In genomic region chr5:14778789-14779070, GRCh38 we compare ENCODE assay signal across 39 cellular contexts.
A peak's percentile ranks its signal among the peaks of the same experiment; 100 is the strongest.
DNase-seq lines count a peak whose midpoint lies in the region; ATAC-seq and TF ChIP-seq lines count a peak whose summit lies in the region.
"Had no signal": no experiment of that assay in that cellular context is flagged by ENCODE, and none has a peak within 500 bp of the region (broad histone marks: within the 10 kb centered on the region; RNA-seq: fewer than 3 reads in every experiment).

No MANE protein-coding gene starts in this region.

- in situ Hi-C loops in transverse colon (cut with MboI; ENCODE audit: low pct_ligation_motif_present in 1 of 4, low pct_unique_long_range_greater_than_20kb in 1 of 4, low sequenced_read_pairs in 3 of 4): no loop called here

- no peaks in the 10 kb centered on the region for H3K9me3 Mint-ChIP-seq in activated naive CD4-positive, alpha-beta T cell treated with anti-CD3 and anti-CD28 coated beads, Interleukin-2, amount 50 U/mL, for 72 hours
- H3K9me3 Mint-ChIP-seq in endodermal cell (peaks cover 1% of the 10 kb centered on the region), neural progenitor cell (peaks cover 7% of the 10 kb centered on the region)
- no peaks in the 10 kb centered on the region for H3K9me3 Mint-ChIP-seq in activated CD4-positive, alpha-beta T cell treated with anti-CD3 and anti-CD28 coated beads for 36 hours (ENCODE audit: low read depth)
- H3K9me3 Mint-ChIP-seq: CD4-positive, alpha-beta memory T cell; natural killer cell treated with Interleukin-12 subunit alpha and Interleukin-12 subunit beta and Interleukin-15 and Interleukin-18, amount 100 ng/mL, for 72 hours had no signal

- H3K27me3 ChIP-seq in H7 (ENCODE audit: control insufficient read depth, insufficient read depth, low read length) (no peaks in the 10 kb centered on the region), endodermal cell (ENCODE audit: control insufficient read depth, insufficient read depth, low read length, poor library complexity, severe bottlenecking) (no peaks in the 10 kb centered on the region), neural progenitor cell (no peaks in the 10 kb centered on the region), transverse colon (no peaks in the 10 kb centered on the region)
- H3K27me3 ChIP-seq: ascending aorta, cardiac muscle cell, MG63, vagina had no signal

- peak overlapping the region; percentile 38 for H2AFZ ChIP-seq in neural progenitor cell (replicated peaks)

- no peak for ATAC-seq in activated naive CD4-positive, alpha-beta T cell treated with anti-CD3 and anti-CD28 coated beads, Interleukin-2, amount 50 U/mL, for 72 hours
- no peak for ATAC-seq in GM21737 (IDR thresholded peaks at IDR 0.05; ENCODE audit: unreplicated experiment)
- no peak for ATAC-seq in activated CD4-positive, alpha-beta T cell treated with anti-CD3 and anti-CD28 coated beads for 36 hours
- ATAC-seq: activated CD8-positive, alpha-beta T cell treated with anti-CD3 and anti-CD28 coated beads, Interleukin-2, amount 10 ng/mL, durations not matched to agents 7 days and 5 days; mucosa of descending colon; natural killer cell treated with Interleukin-12 subunit alpha and Interleukin-12 subunit beta and Interleukin-15 and Interleukin-18, amount 100 ng/mL, for 72 hours; Panc1; stimulated activated naive CD8-positive, alpha-beta T cell treated with anti-CD3 and anti-CD28 coated beads, Interleukin-15, Interleukin-2, amounts not matched to agents 100 U/mL and 50 U/mL, for 24 hours had no signal

- H3K9ac ChIP-seq in endodermal cell (ENCODE audit: extremely low read depth, low read length, poor library complexity, severe bottlenecking) (no peak overlapping the region), neural progenitor cell (no peak overlapping the region)

- H3K4me2 ChIP-seq in neural progenitor cell: no peak overlapping the region
- H3K4me2 ChIP-seq: A549 had no signal

- H3K36me3 ChIP-seq in H7 (replicated peaks; ENCODE audit: control insufficient read depth, insufficient read depth, low read length) (no peaks in the 10 kb centered on the region), endodermal cell (ENCODE audit: control insufficient read depth, insufficient read depth, low read length) (no peaks in the 10 kb centered on the region), neural progenitor cell (no peaks in the 10 kb centered on the region), transverse colon (no peaks in the 10 kb centered on the region)
- H3K36me3 ChIP-seq: ascending aorta, cardiac muscle cell, HAP-1, MG63, thoracic aorta, vagina had no signal

- CTCF ChIA-PET in activated CD4-positive, alpha-beta T cell treated with anti-CD3 and anti-CD28 coated beads for 36 hours (lab: Charles Lee): interaction anchor here (0.7 kb wide), 1 partner anchor 22 kb away, joined by 3 read pairs; no protein-coding TSS in a partner anchor

- H3K4me1 Mint-ChIP-seq in endodermal cell (peaks cover 28% of the 10 kb centered on the region), neural progenitor cell (peaks cover 15% of the 10 kb centered on the region)
- H3K4me1 Mint-ChIP-seq in activated CD4-positive, alpha-beta T cell treated with anti-CD3 and anti-CD28 coated beads for 36 hours: peaks cover 40% of the 10 kb centered on the region

- no peak for TF ChIP-seq EP300 in transverse colon (IDR thresholded peaks at IDR 0.05; ENCODE audit: low read depth)

- H3K4me3 Mint-ChIP-seq in endodermal cell (no peak overlapping the region), neural progenitor cell (no peak overlapping the region)
- H3K4me3 Mint-ChIP-seq in activated CD4-positive, alpha-beta T cell treated with anti-CD3 and anti-CD28 coated beads for 36 hours: no peak overlapping the region
- H3K4me3 Mint-ChIP-seq: activated CD8-positive, alpha-beta T cell treated with anti-CD3 and anti-CD28 coated beads, Interleukin-2, amount 10 ng/mL, durations not matched to agents 7 days and 5 days; activated naive CD8-positive, alpha-beta T cell; CD4-positive, alpha-beta memory T cell; natural killer cell treated with Interleukin-12 subunit alpha and Interleukin-12 subunit beta and Interleukin-15 and Interleukin-18, amount 100 ng/mL, for 72 hours had no signal

- H3K27me3 Mint-ChIP-seq in endodermal cell (ENCODE audit: insufficient read depth): no peaks in the 10 kb centered on the region
- no peaks in the 10 kb centered on the region for H3K27me3 Mint-ChIP-seq in neural progenitor cell (ENCODE audit: insufficient read depth, low read depth)
- no peaks in the 10 kb centered on the region for H3K27me3 Mint-ChIP-seq in activated CD4-positive, alpha-beta T cell treated with anti-CD3 and anti-CD28 coated beads for 36 hours
- H3K27me3 Mint-ChIP-seq: activated naive CD8-positive, alpha-beta T cell; CD4-positive, alpha-beta memory T cell; natural killer cell treated with Interleukin-12 subunit alpha and Interleukin-12 subunit beta and Interleukin-15 and Interleukin-18, amount 100 ng/mL, for 72 hours had no signal

- H3K9me3 ChIP-seq in endodermal cell (ENCODE audit: control insufficient read depth, low read length): peaks cover 3% of the 10 kb centered on the region
- H3K9me3 ChIP-seq in neural progenitor cell (ENCODE audit: low read depth): no peaks in the 10 kb centered on the region
- H3K9me3 ChIP-seq in transverse colon: no peaks in the 10 kb centered on the region
- H3K9me3 ChIP-seq: A549, ascending aorta, HAP-1, MG63, mucosa of descending colon, thoracic aorta, vagina had no signal

- no peaks in the 10 kb centered on the region for H4K20me1 ChIP-seq in neural progenitor cell (ENCODE audit: low read depth)

- H3K27ac Mint-ChIP-seq in activated naive CD4-positive, alpha-beta T cell treated with anti-CD3 and anti-CD28 coated beads, Interleukin-2, amount 50 U/mL, for 72 hours: peak overlapping the region; percentile 40 to 84
- H3K27ac Mint-ChIP-seq in endodermal cell: no peak overlapping the region
- H3K27ac Mint-ChIP-seq in neural progenitor cell: no peak overlapping the region
- no peak overlapping the region for H3K27ac Mint-ChIP-seq in activated CD4-positive, alpha-beta T cell treated with anti-CD3 and anti-CD28 coated beads for 36 hours
- H3K27ac Mint-ChIP-seq: activated CD8-positive, alpha-beta T cell treated with anti-CD3 and anti-CD28 coated beads, Interleukin-2, amount 10 ng/mL, durations not matched to agents 7 days and 5 days; activated naive CD8-positive, alpha-beta T cell; natural killer cell treated with Interleukin-12 subunit alpha and Interleukin-12 subunit beta and Interleukin-15 and Interleukin-18, amount 100 ng/mL, for 72 hours had no signal

- TF ChIP-seq CTCF in endodermal cell (conservative IDR thresholded peaks at IDR 0.05) (peak; percentile 62), neural progenitor cell (IDR thresholded peaks at IDR 0.05) (peak; percentile 40), transverse colon (IDR thresholded peaks at IDR 0.05) (no peak)

- H3K4me1 ChIP-seq in endodermal cell (ENCODE audit: control insufficient read depth, insufficient read depth, low read length): no peaks in the 10 kb centered on the region
- peaks cover 2% of the 10 kb centered on the region for H3K4me1 ChIP-seq in neural progenitor cell
- H3K4me1 ChIP-seq in transverse colon: peaks cover 0 to 27% (median 18%) of the 10 kb centered on the region in 4 donors
- H3K4me1 ChIP-seq: HAP-1 had no signal

- H3K27ac ChIP-seq in endodermal cell (ENCODE audit: low read depth, low read length): no peak overlapping the region
- no peak overlapping the region for H3K27ac ChIP-seq in neural progenitor cell
- no peak overlapping the region for H3K27ac ChIP-seq in transverse colon
- H3K27ac ChIP-seq: A549, ascending aorta, cardiac muscle cell, coronary artery, thoracic aorta, vagina had no signal

- 65 to 71% methylated on average over 4 of the region's 4 CpGs for WGBS in endodermal cell (ENCODE audit: insufficient coverage in 1 of 2, insufficient read length in 1 of 2), 2 experiments
- WGBS in transverse colon (ENCODE audit: low coverage in 1 of 2), 2 donors: 86% methylated on average over 4 of the region's 4 CpGs; no CpG with 5 or more reads in 1 of the 2 donors

- TF ChIP-seq POLR2A in transverse colon (IDR thresholded peaks at IDR 0.05): no peak

- no peaks in the 10 kb centered on the region for H3F3A ChIP-seq in neural progenitor cell (ENCODE audit: low read depth)

- intact Hi-C loops in transverse colon (cut with DNase I; ENCODE audit: low total_unique reads): no loop called here
- intact Hi-C loops in activated CD4-positive, alpha-beta T cell treated with anti-CD3 and anti-CD28 coated beads for 36 hours (cut with DNase I, micrococcal nuclease): no loop called here

- H3K79me2 ChIP-seq in neural progenitor cell (ENCODE audit: low read depth): no peaks in the 10 kb centered on the region

- POLR2A ChIA-PET in activated CD4-positive, alpha-beta T cell treated with anti-CD3 and anti-CD28 coated beads for 36 hours (lab: Charles Lee): no interaction called here

- H3K4me3 ChIP-seq in H7 (ENCODE audit: insufficient read depth, low read depth, low read length): no peak overlapping the region
- H3K4me3 ChIP-seq in endodermal cell (ENCODE audit: low read length): no peak overlapping the region
- no peak overlapping the region for H3K4me3 ChIP-seq in neural progenitor cell
- no peak overlapping the region for H3K4me3 ChIP-seq in transverse colon
- H3K4me3 ChIP-seq: A549, ascending aorta, cardiac muscle cell, coronary artery, HAP-1, lung, MG63, mucosa of descending colon, smooth muscle cell, thoracic aorta, vagina had no signal

- H3K36me3 Mint-ChIP-seq in activated naive CD4-positive, alpha-beta T cell treated with anti-CD3 and anti-CD28 coated beads, Interleukin-2, amount 50 U/mL, for 72 hours: peaks cover 10 to 46% of the 10 kb centered on the region in 2 donors
- H3K36me3 Mint-ChIP-seq in endodermal cell (ENCODE audit: low read depth) (no peaks in the 10 kb centered on the region), neural progenitor cell (peaks cover 2% of the 10 kb centered on the region)
- peaks cover 20% of the 10 kb centered on the region for H3K36me3 Mint-ChIP-seq in activated CD4-positive, alpha-beta T cell treated with anti-CD3 and anti-CD28 coated beads for 36 hours (ENCODE audit: low read depth)
- H3K36me3 Mint-ChIP-seq: natural killer cell treated with Interleukin-12 subunit alpha and Interleukin-12 subunit beta and Interleukin-15 and Interleukin-18, amount 100 ng/mL, for 72 hours had no signal

- no peak for DNase-seq in activated naive CD4-positive, alpha-beta T cell treated with anti-CD3 and anti-CD28 coated beads, Interleukin-2, amount 50 U/mL, for 72 hours (ENCODE audit: low spot score in 2 of 2)
- no peak for DNase-seq in activated naive CD4-positive, alpha-beta T cell treated with Interleukin-2 at 50 U/mL for 16 hours
- peak; percentile 24 for DNase-seq in H7
- peak; percentile 53 for DNase-seq in endodermal cell
- peak; percentile 35 for DNase-seq in neural progenitor cell (ENCODE audit: low spot score)
- DNase-seq in transverse colon: no peak
- no peak for DNase-seq in activated CD4-positive, alpha-beta T cell treated with anti-CD3 and anti-CD28 coated beads for 36 hours
- DNase-seq: activated CD4-positive, CD25-positive, alpha-beta regulatory T cell treated with anti-CD3 and anti-CD28 coated beads, Interleukin-2, amount 50 U/mL, for 72 hours; activated CD8-positive, alpha-beta T cell treated with anti-CD3 and anti-CD28 coated beads, Interleukin-2, amount 10 ng/mL, durations not matched to agents 7 days and 5 days; AML-193; CD4-positive, alpha-beta memory T cell; effector CD8-positive, alpha-beta T cell; EL; erythroblast; head of caudate nucleus; KG1; kidney; MG63; mucosa of descending colon; NCI-H1105 treated with DMSO at 0.1 percent for 48 hours; NCI-H1930; NCI-H524 treated with DMSO at 0.1 percent for 48 hours; retina; SHP77; stimulated activated naive CD8-positive, alpha-beta T cell treated with anti-CD3 and anti-CD28 coated beads, Interleukin-15, Interleukin-2, amounts not matched to agents 100 U/mL and 50 U/mL, for 24 hours; T-helper 2 cell had no signal

Comparison
In these comparisons a context has a peak if more than half of its experiments do, and no peak if none do; other contexts are left out.
1. DNase-seq: peak in H7 (single experiment), endodermal cell (single experiment) and neural progenitor cell (single experiment); none in activated naive CD4-positive, alpha-beta T cell treated with anti-CD3 and anti-CD28 coated beads, Interleukin-2, amount 50 U/mL, for 72 hours (0 of 2), activated naive CD4-positive, alpha-beta T cell treated with Interleukin-2 at 50 U/mL for 16 hours (single experiment), transverse colon (single experiment) and activated CD4-positive, alpha-beta T cell treated with anti-CD3 and anti-CD28 coated beads for 36 hours (single experiment).
2. H3K27ac Mint-ChIP-seq: peak in activated naive CD4-positive, alpha-beta T cell treated with anti-CD3 and anti-CD28 coated beads, Interleukin-2, amount 50 U/mL, for 72 hours (2 of 2); none in endodermal cell (single experiment), neural progenitor cell (single experiment) and activated CD4-positive, alpha-beta T cell treated with anti-CD3 and anti-CD28 coated beads for 36 hours (single experiment).
3. CTCF ChIP-seq: peak in endodermal cell (single experiment) and neural progenitor cell (single experiment); none in transverse colon (0 of 5).